Comparison of ENCODE assay signal across 1 cellular context in genomic region chr21:33036430-33037162, GRCh38.
TF ChIP-seq lines count a peak whose summit lies in the region.

No MANE protein-coding gene starts in this region.

TF ChIP-seq in WTC11, 78 proteins besides CTCF, POLR2A, EP300 and RAD21 (continued from another document):
- TF ChIP-seq, protein P1, sequence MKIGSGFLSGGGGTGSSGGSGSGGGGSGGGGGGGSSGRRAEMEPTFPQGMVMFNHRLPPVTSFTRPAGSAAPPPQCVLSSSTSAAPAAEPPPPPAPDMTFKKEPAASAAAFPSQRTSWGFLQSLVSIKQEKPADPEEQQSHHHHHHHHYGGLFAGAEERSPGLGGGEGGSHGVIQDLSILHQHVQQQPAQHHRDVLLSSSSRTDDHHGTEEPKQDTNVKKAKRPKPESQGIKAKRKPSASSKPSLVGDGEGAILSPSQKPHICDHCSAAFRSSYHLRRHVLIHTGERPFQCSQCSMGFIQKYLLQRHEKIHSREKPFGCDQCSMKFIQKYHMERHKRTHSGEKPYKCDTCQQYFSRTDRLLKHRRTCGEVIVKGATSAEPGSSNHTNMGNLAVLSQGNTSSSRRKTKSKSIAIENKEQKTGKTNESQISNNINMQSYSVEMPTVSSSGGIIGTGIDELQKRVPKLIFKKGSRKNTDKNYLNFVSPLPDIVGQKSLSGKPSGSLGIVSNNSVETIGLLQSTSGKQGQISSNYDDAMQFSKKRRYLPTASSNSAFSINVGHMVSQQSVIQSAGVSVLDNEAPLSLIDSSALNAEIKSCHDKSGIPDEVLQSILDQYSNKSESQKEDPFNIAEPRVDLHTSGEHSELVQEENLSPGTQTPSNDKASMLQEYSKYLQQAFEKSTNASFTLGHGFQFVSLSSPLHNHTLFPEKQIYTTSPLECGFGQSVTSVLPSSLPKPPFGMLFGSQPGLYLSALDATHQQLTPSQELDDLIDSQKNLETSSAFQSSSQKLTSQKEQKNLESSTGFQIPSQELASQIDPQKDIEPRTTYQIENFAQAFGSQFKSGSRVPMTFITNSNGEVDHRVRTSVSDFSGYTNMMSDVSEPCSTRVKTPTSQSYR (CRISPR knock-in tag; IDR thresholded peaks at IDR 0.05): no peak
- TF ChIP-seq IRF2 (CRISPR knock-in tag; IDR thresholded peaks at IDR 0.05; ENCODE audit: borderline replicate concordance, low read depth) (no peak), IRF1 (CRISPR knock-in tag; IDR thresholded peaks at IDR 0.05) (no peak), ZNF416 (CRISPR knock-in tag; IDR thresholded peaks at IDR 0.05) (no peak), ZBTB21 (CRISPR knock-in tag; IDR thresholded peaks at IDR 0.05; ENCODE audit: borderline replicate concordance) (no peak), ZNF232 (CRISPR knock-in tag; IDR thresholded peaks at IDR 0.05) (no peak), NR3C1 (CRISPR knock-in tag; conservative IDR thresholded peaks at IDR 0.05; ENCODE audit: low read depth) (no peak), E2F5 (CRISPR knock-in tag; IDR thresholded peaks at IDR 0.05) (no peak), NR1H2 (CRISPR knock-in tag; IDR thresholded peaks at IDR 0.05) (no peak)
